In genomic region chr1:203480525-203481084, GRCh38 we compare ENCODE assay signal across 8 cellular contexts. TPM values are rescaled to one million over a fixed set of nuclear protein-coding genes. Genes with fewer than 3 reads are reported as not detected.
DNase-seq lines count a peak whose midpoint lies in the region; ATAC-seq and TF ChIP-seq lines count a peak whose summit lies in the region.

No MANE protein-coding gene starts in this region.

- no peak overlapping the region for H3K4me3 Mint-ChIP-seq in stimulated activated naive CD8-positive, alpha-beta T cell treated with anti-CD3 and anti-CD28 coated beads, Interleukin-15, amount 100 ng/mL, for 72 hours
- no peak overlapping the region for H3K4me3 Mint-ChIP-seq in nephron progenitor cell

- no peak overlapping the region for H3K27ac Mint-ChIP-seq in stimulated activated naive CD8-positive, alpha-beta T cell treated with anti-CD3 and anti-CD28 coated beads, Interleukin-15, amount 100 ng/mL, for 72 hours
- no peak overlapping the region for H3K27ac Mint-ChIP-seq in nephron progenitor cell

- intact Hi-C loops in left cardiac atrium (cut with DNase I): loop anchor here in 1 of 2 donors (10.0 kb wide), 1 partner anchor 206 kb away; no protein-coding TSS in a partner anchor

- peaks cover 10% of the 10 kb centered on the region for H3K27me3 Mint-ChIP-seq in stimulated activated naive CD8-positive, alpha-beta T cell treated with anti-CD3 and anti-CD28 coated beads, Interleukin-15, amount 100 ng/mL, for 72 hours
- peaks cover 39% of the 10 kb centered on the region for H3K27me3 Mint-ChIP-seq in nephron progenitor cell (ENCODE audit: low read depth, poor library complexity)

- ATAC-seq in stimulated activated naive CD8-positive, alpha-beta T cell treated with anti-CD3 and anti-CD28 coated beads, Interleukin-15, Interleukin-2, amounts not matched to agents 100 U/mL and 50 U/mL, for 24 hours: peak; percentile 31
- ATAC-seq in stimulated activated naive CD8-positive, alpha-beta T cell treated with anti-CD3 and anti-CD28 coated beads, Interleukin-15, amount 100 ng/mL, for 72 hours: no peak
- peak; percentile 55 to 81 for ATAC-seq in left cardiac atrium

- peaks cover 21% of the 10 kb centered on the region for H3K4me1 Mint-ChIP-seq in stimulated activated naive CD8-positive, alpha-beta T cell treated with anti-CD3 and anti-CD28 coated beads, Interleukin-15, amount 100 ng/mL, for 72 hours
- peaks cover 24% of the 10 kb centered on the region for H3K4me1 Mint-ChIP-seq in nephron progenitor cell

- DNase-seq in stimulated activated naive CD8-positive, alpha-beta T cell treated with anti-CD3 and anti-CD28 coated beads, Interleukin-15, Interleukin-2, amounts not matched to agents 100 U/mL and 50 U/mL, for 24 hours: peak; percentile 29
- DNase-seq in stimulated activated naive CD8-positive, alpha-beta T cell treated with anti-CD3 and anti-CD28 coated beads, Interleukin-15, amount 100 ng/mL, for 72 hours: no peak
- peak; percentile 28 for DNase-seq in OCI-M1 (lab: John Stamatoyannopoulos, UW)
- DNase-seq in activated naive CD4-positive, alpha-beta T cell treated with anti-CD3 and anti-CD28 coated beads, Interleukin-2, amount 50 U/mL, for 16 hours: peak; percentile 21
- peak; percentile 46 for DNase-seq in left cardiac atrium
- peak; percentile 55 for DNase-seq in stimulated activated CD4-positive, alpha-beta T cell treated with anti-CD3 and anti-CD28 coated beads, Interleukin-1b, Interleukin-23, amount 100 ng/mL, for 48 hours
- no peak for DNase-seq in nephron progenitor cell
- DNase-seq in GOT3 (lab: John Stamatoyannopoulos, UW): no peak

- no peaks in the 10 kb centered on the region for H3K36me3 Mint-ChIP-seq in nephron progenitor cell (ENCODE audit: low read depth)

- no peak for TF ChIP-seq CTCF in nephron progenitor cell (IDR thresholded peaks at IDR 0.05)

- no peaks in the 10 kb centered on the region for H3K9me3 Mint-ChIP-seq in stimulated activated naive CD8-positive, alpha-beta T cell treated with anti-CD3 and anti-CD28 coated beads, Interleukin-15, amount 100 ng/mL, for 72 hours
- no peaks in the 10 kb centered on the region for H3K9me3 Mint-ChIP-seq in nephron progenitor cell

RNA-seq across cellular contexts. Expression of gene PRELP, which starts 5.0 kb away (rescaled TPM):
- total RNA-seq in left cardiac atrium: 10 to 100 TPM; 47.4 to 71.7 TPM

RNA-seq across cellular contexts. Expression of gene OPTC, which starts 13.3 kb away (rescaled TPM):
- total RNA-seq in left cardiac atrium: not detected

Comparison
In these comparisons a context has a peak if more than half of its experiments do, and no peak if none do; other contexts are left out.
1. DNase-seq: peak in stimulated activated naive CD8-positive, alpha-beta T cell treated with anti-CD3 and anti-CD28 coated beads, Interleukin-15, Interleukin-2, amounts not matched to agents 100 U/mL and 50 U/mL, for 24 hours (single experiment), OCI-M1 (single experiment), activated naive CD4-positive, alpha-beta T cell treated with anti-CD3 and anti-CD28 coated beads, Interleukin-2, amount 50 U/mL, for 16 hours (single experiment), left cardiac atrium (single experiment) and stimulated activated CD4-positive, alpha-beta T cell treated with anti-CD3 and anti-CD28 coated beads, Interleukin-1b, Interleukin-23, amount 100 ng/mL, for 48 hours (single experiment); none in stimulated activated naive CD8-positive, alpha-beta T cell treated with anti-CD3 and anti-CD28 coated beads, Interleukin-15, amount 100 ng/mL, for 72 hours (0 of 2), nephron progenitor cell (single experiment) and GOT3 (single experiment).